In the genomic region with DNA sequence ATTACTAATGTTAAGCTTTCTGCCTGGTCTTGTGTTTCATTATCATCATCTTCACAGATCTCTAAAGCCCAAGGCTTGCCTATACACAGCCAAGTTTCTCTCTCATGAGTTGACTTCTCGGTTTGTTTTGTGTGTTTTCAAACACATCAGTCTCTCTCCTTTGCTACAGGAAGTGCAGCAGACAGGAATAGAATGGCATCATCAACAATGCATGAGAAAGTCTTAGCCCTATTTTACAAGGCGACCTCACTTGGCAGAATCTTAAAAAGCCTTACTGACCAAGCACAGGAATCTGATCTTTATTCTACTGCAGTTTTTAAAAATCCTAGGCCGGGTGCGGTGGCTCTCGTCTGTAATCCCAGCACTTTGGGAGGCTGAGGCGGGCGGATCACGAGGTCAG, we compare ENCODE assay signal across 19 cellular contexts. TPM values are rescaled to one million over a fixed set of nuclear protein-coding genes. Genes with fewer than 3 reads are reported as not detected.
DNase-seq lines count a peak whose midpoint lies in the region; ATAC-seq, FAIRE-seq and TF ChIP-seq lines count a peak whose summit lies in the region.
"Had no signal": no experiment of that assay in that cellular context is flagged by ENCODE, and none has a peak within 500 bp of the region (broad histone marks: within the 10 kb centered on the region; RNA-seq: fewer than 3 reads in every experiment).

No MANE protein-coding gene starts in this region.

- H3K9me3 ChIP-seq in astrocyte (ENCODE audit: insufficient read depth, low read depth, low read length) (no peaks in the 10 kb centered on the region), tibial artery (no peaks in the 10 kb centered on the region)
- H3K9me3 ChIP-seq: SJSA1 had no signal

- H3K4me1 ChIP-seq in astrocyte (ENCODE audit: insufficient read depth, low read length) (no peaks in the 10 kb centered on the region), tibial artery (peaks cover 0 to 27% (median 0%) of the 10 kb centered on the region in 4 donors)
- H3K4me1 ChIP-seq: neural progenitor cell, SJSA1 had no signal

- intact Hi-C loops in tibial artery (cut with DNase I; ENCODE audit: low total_unique reads) = no loop called here

- no peak for ATAC-seq in HG03432 (IDR thresholded peaks at IDR 0.05; ENCODE audit: unreplicated experiment)

- H3K36me3 Mint-ChIP-seq in astrocyte (ENCODE audit: low read depth, unreplicated experiment) = peaks cover 28% of the 10 kb centered on the region

- no peak overlapping the region for H3K4me3 Mint-ChIP-seq in astrocyte (ENCODE audit: unreplicated experiment)
- H3K4me3 Mint-ChIP-seq: B cell, brain, neural progenitor cell had no signal

- no peak overlapping the region for H2AFZ ChIP-seq in astrocyte (ENCODE audit: low read depth, low read length)
- H2AFZ ChIP-seq: neural progenitor cell had no signal

- peaks cover 3% of the 10 kb centered on the region for H3K4me1 Mint-ChIP-seq in astrocyte (ENCODE audit: low read depth, unreplicated experiment)
- H3K4me1 Mint-ChIP-seq: B cell, neural progenitor cell had no signal

- no peak for TF ChIP-seq CTCF in astrocyte (IDR thresholded peaks at IDR 0.05; ENCODE audit: insufficient read depth, low read depth, low read length)
- no peak for TF ChIP-seq CTCF in fibroblast of pulmonary artery (IDR thresholded peaks at IDR 0.05; ENCODE audit: low read length, missing control alignments)
- no peak for TF ChIP-seq CTCF in tibial artery (IDR thresholded peaks at IDR 0.05)
- no peak for TF ChIP-seq CTCF in GM13977 (IDR thresholded peaks at IDR 0.05; ENCODE audit: extremely low read depth, insufficient read depth, missing control alignments)

- H3K27ac Mint-ChIP-seq in astrocyte (ENCODE audit: unreplicated experiment) = peak overlapping the region; percentile 60
- H3K27ac Mint-ChIP-seq: B cell, brain, neural progenitor cell had no signal

- no peak overlapping the region for H3K4me3 ChIP-seq in astrocyte (ENCODE audit: insufficient read depth, low read depth, low read length)
- H3K4me3 ChIP-seq in fibroblast of pulmonary artery (replicated peaks; ENCODE audit: low read depth, low read length) = no peak overlapping the region
- no peak overlapping the region for H3K4me3 ChIP-seq in tibial artery
- H3K4me3 ChIP-seq: neural progenitor cell, SJSA1 had no signal

- H3K27me3 Mint-ChIP-seq in astrocyte (ENCODE audit: low read depth, unreplicated experiment) = no peaks in the 10 kb centered on the region
- H3K27me3 Mint-ChIP-seq: brain had no signal

- H3K27ac ChIP-seq in astrocyte (ENCODE audit: low read depth, low read length) (peak overlapping the region; percentile 33), tibial artery (peak overlapping the region in 1 of 2 donors; percentile 55)
- H3K27ac ChIP-seq: neural progenitor cell, SJSA1 had no signal

- H3K9ac ChIP-seq in astrocyte (ENCODE audit: low read length) = no peak overlapping the region
- H3K9ac ChIP-seq: neural progenitor cell had no signal

- FAIRE-seq in astrocyte (lab: Jason Lieb, UNC) = no peak

- in situ Hi-C loops in GM13977 (cut with MboI; ENCODE audit: low pct_unique_long_range_greater_than_20kb, low sequenced_read_pairs, unreplicated experiment) = no loop called here

- H3K79me2 ChIP-seq in astrocyte (ENCODE audit: insufficient read depth, low read length) = no peaks in the 10 kb centered on the region

- DNase-seq in EH (ENCODE audit: low read depth) (peak; percentile 82), astrocyte (ENCODE audit: low read depth) (peak; percentile 81), fibroblast of pulmonary artery (ENCODE audit: low read depth) (peak; percentile 73), non-pigmented ciliary epithelial cell (ENCODE audit: low read depth) (peak; percentile 60), tibial artery (no peak), GM13977 (ENCODE audit: low spot score) (no peak), hypothalamus (lab: John Stamatoyannopoulos, UW) (no peak)
- DNase-seq: activated CD4-positive, alpha-beta T cell treated with anti-CD3 and anti-CD28 coated beads for 48 hours; activated CD8-positive, alpha-beta memory T cell treated with anti-CD3 and anti-CD28 coated beads, Interleukin-2, amount 50 U/mL, for 48 hours; activated naive CD4-positive, alpha-beta T cell; NCI-H2081 treated with DMSO at 0.1 percent for 48 hours; NCI-H526; T-helper 9 cell had no signal

- H3K4me2 ChIP-seq in astrocyte (ENCODE audit: low read length) = peak overlapping the region; percentile 26
- H3K4me2 ChIP-seq: neural progenitor cell had no signal

- H3K36me3 ChIP-seq in astrocyte (ENCODE audit: insufficient read depth, low read length) = peaks cover 3% of the 10 kb centered on the region
- H3K36me3 ChIP-seq in tibial artery = peaks cover 15 to 36% (median 33%) of the 10 kb centered on the region in 3 donors
- H3K36me3 ChIP-seq: neural progenitor cell, SJSA1 had no signal

- H4K20me1 ChIP-seq in astrocyte (ENCODE audit: insufficient read depth, low read length) = no peaks in the 10 kb centered on the region

- H3K27me3 ChIP-seq in astrocyte (ENCODE audit: insufficient read depth, low read length) = no peaks in the 10 kb centered on the region
- H3K27me3 ChIP-seq in tibial artery = no peaks in the 10 kb centered on the region
- H3K27me3 ChIP-seq: neural progenitor cell, SJSA1 had no signal

- peaks cover 5% of the 10 kb centered on the region for H3K9me3 Mint-ChIP-seq in astrocyte (ENCODE audit: unreplicated experiment)
- H3K9me3 Mint-ChIP-seq: brain, neural progenitor cell had no signal

RNA-seq across cellular contexts. Expression of gene CC2D2A, which starts 36.8 kb away (rescaled TPM):
- total RNA-seq in astrocyte = 14.0 and 16.0 TPM in 2 replicates
- total RNA-seq: B cell, OCI-LY7 had no signal

Comparison
In these comparisons a context has a peak if more than half of its experiments do, and no peak if none do; other contexts are left out.
1. DNase-seq: peak in EH (single experiment), astrocyte (single experiment), fibroblast of pulmonary artery (single experiment) and non-pigmented ciliary epithelial cell (single experiment); none in tibial artery (0 of 2), GM13977 (single experiment) and hypothalamus (0 of 51).